Comparison of ENCODE assay signal across 12 cellular contexts in the genomic region with DNA sequence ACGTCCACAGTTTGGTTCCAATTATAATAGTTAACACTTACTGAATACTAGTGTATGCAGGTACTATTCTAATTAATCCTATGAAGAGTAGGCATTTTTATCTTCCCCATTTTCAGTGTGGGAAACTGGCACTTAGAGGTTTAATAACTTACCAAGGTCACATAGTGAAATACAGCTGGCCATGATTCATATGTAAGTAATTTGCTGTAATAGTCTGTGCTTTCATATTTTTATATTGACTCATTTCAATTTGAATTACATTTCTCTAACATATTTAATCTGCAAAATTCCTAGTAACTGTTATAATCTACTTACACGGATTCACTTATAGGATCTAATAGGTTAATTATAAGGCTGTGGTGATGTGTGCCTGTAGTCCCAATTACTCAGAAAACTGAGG. TPM values are rescaled to one million over a fixed set of nuclear protein-coding genes. Genes with fewer than 3 reads are reported as not detected.
DNase-seq lines count a peak whose midpoint lies in the region; ATAC-seq, FAIRE-seq and TF ChIP-seq lines count a peak whose summit lies in the region.
"Had no signal": no experiment of that assay in that cellular context is flagged by ENCODE, and none has a peak within 500 bp of the region (broad histone marks: within the 10 kb centered on the region; RNA-seq: fewer than 3 reads in every experiment).

No MANE protein-coding gene starts in this region.

- TF ChIP-seq CTCF in fibroblast of mammary gland (conservative IDR thresholded peaks at IDR 0.05; ENCODE audit: control insufficient read depth, insufficient read depth, low read depth, low read length) (no peak), ovary (IDR thresholded peaks at IDR 0.05) (no peak), transverse colon (IDR thresholded peaks at IDR 0.05) (no peak), HepG2 (CRISPR knock-in tag; IDR thresholded peaks at IDR 0.05) (no peak)

- CTCF ChIA-PET in HepG2 (lab: Yijun Ruan, JAX; ENCODE audit: low intra/inter-chr PET ratio, low total read pairs) = no interaction called here

- no peak overlapping the region for H3K9ac ChIP-seq in HepG2 (ENCODE audit: insufficient read depth, low read depth, low read length)

- no peaks in the 10 kb centered on the region for H3K79me2 ChIP-seq in HepG2 (ENCODE audit: insufficient read depth, low read length)

- H3K27me3 ChIP-seq in ovary (no peaks in the 10 kb centered on the region), transverse colon (no peaks in the 10 kb centered on the region), HepG2 (ENCODE audit: control insufficient read depth in 1 of 2, insufficient read depth in 2 of 2, low read length in 2 of 2) (no peaks in the 10 kb centered on the region)

- FAIRE-seq in HepG2 (lab: Jason Lieb, UNC) = no peak

- DNase-seq in EH (ENCODE audit: low read depth) (peak; percentile 89), SW 1271 (lab: John Stamatoyannopoulos, UW) (peak; percentile 57 to 92), fibroblast of mammary gland (ENCODE audit: low read depth) (peak; percentile 80), sciatic nerve (ENCODE audit: low spot score) (no peak), ovary (no peak), transverse colon (no peak), HepG2 (ENCODE audit: low spot score) (no peak)
- DNase-seq in activated naive CD4-positive, alpha-beta T cell treated with anti-CD3 and anti-CD28 coated beads, Interleukin-2, amount 50 U/mL, for 16 hours = no peak
- DNase-seq: activated CD4-positive, alpha-beta T cell treated with anti-CD3 and anti-CD28 coated beads for 1 hour; activated effector memory CD4-positive, alpha-beta T cell treated with anti-CD3 and anti-CD28 coated beads, Interleukin-2, amount 50 U/mL, for 16 hours; left ventricle myocardium superior; SIG-M5 had no signal

- no TSS peak for BruUV-seq in HepG2 (replicated peaks; lab: Mats Ljungman, UMichigan)

- no peak overlapping the region for H3K4me2 ChIP-seq in HepG2 (ENCODE audit: low read depth, low read length)

- ATAC-seq in sciatic nerve = peak; percentile 38
- no peak for ATAC-seq in HepG2
- ATAC-seq: left ventricle myocardium superior had no signal

- in situ Hi-C loops in transverse colon (cut with MboI; ENCODE audit: low pct_ligation_motif_present in 1 of 4, low pct_unique_long_range_greater_than_20kb in 1 of 4, low sequenced_read_pairs in 3 of 4) = loop anchor here in 1 of 4 donors (25.0 kb wide), 2 partner anchors 131 to 331 kb away; a partner anchor contains a TSS
- in situ Hi-C loops in HepG2 (cut with HindIII; ENCODE audit: extremely low pct_ligation_motif_present, low pct_unique_long_range_greater_than_20kb) = no loop called here

- H3K36me3 ChIP-seq in ovary (no peaks in the 10 kb centered on the region), transverse colon (peaks cover 0 to 87% (median 24%) of the 10 kb centered on the region in 4 donors), HepG2 (replicated peaks in 1 of 2; ENCODE audit: control insufficient read depth in 1 of 2, insufficient read depth in 2 of 2, low read length in 2 of 2) (peaks cover 18 to 62% of the 10 kb centered on the region in 2 experiments)

- no peak overlapping the region for H3K27ac ChIP-seq in ovary
- no peak overlapping the region for H3K27ac ChIP-seq in transverse colon
- H3K27ac ChIP-seq in HepG2 (ENCODE audit: extremely low read length, insufficient read depth, low read length) = no peak overlapping the region

- H3K4me3 ChIP-seq in fibroblast of mammary gland (ENCODE audit: control insufficient read depth, low read depth, low read length) (no peak overlapping the region), ovary (no peak overlapping the region), transverse colon (no peak overlapping the region), HepG2 (replicated peaks in 1 of 3; ENCODE audit: insufficient read depth in 1 of 3, low read depth in 2 of 3, low read length in 3 of 3) (no peak overlapping the region)

- intact Hi-C loops in sciatic nerve (cut with DNase I) = no loop called here
- intact Hi-C loops in ovary (cut with DNase I) = no loop called here
- intact Hi-C loops in transverse colon (cut with DNase I; ENCODE audit: low total_unique reads) = no loop called here
- intact Hi-C loops in HepG2 (cut with micrococcal nuclease; ENCODE audit: unreplicated experiment) = no loop called here

- 8 to 14% (median 11%) methylated on average over 2 of the region's 2 CpGs for WGBS in ovary, 3 donors
- WGBS in transverse colon (ENCODE audit: low coverage in 1 of 2), 2 donors = 63 to 66% methylated on average over 2 of the region's 2 CpGs
- WGBS in HepG2 (ENCODE audit: low lambda C conversion rate) = 94% methylated on average over 2 of the region's 2 CpGs

- TF ChIP-seq POLR2A in ovary (IDR thresholded peaks at IDR 0.05) (no peak), transverse colon (IDR thresholded peaks at IDR 0.05) (no peak), HepG2 (IDR thresholded peaks at IDR 0.05; ENCODE audit: insufficient read depth in 1 of 2, low read depth in 2 of 2, low read length in 2 of 2) (no peak)

- H3K4me1 ChIP-seq in ovary (ENCODE audit: insufficient read depth) = peaks cover 1% of the 10 kb centered on the region
- H3K4me1 ChIP-seq in transverse colon = no peaks in the 10 kb centered on the region
- H3K4me1 ChIP-seq in HepG2 (ENCODE audit: insufficient read depth, low read length) = peaks cover 4% of the 10 kb centered on the region; the same call in 1 of the 2 replicates

- H4K20me1 ChIP-seq in HepG2 (ENCODE audit: insufficient read depth, low read length) = 0 out of 2 replicates have a peak, but pooled peaks cover 3% of the 10 kb centered on the region

- POLR2A ChIA-PET in HepG2 (lab: Yijun Ruan, JAX) = no interaction called here

- TF ChIP-seq EP300 in ovary (IDR thresholded peaks at IDR 0.05) = no peak
- TF ChIP-seq EP300 in transverse colon (IDR thresholded peaks at IDR 0.05; ENCODE audit: low read depth) = no peak
- no peak for TF ChIP-seq EP300 in HepG2 (IDR thresholded peaks at IDR 0.05; ENCODE audit: low read depth in 2 of 2, low read length in 2 of 2)
- no peak for TF ChIP-seq EP300 in HepG2 (CRISPR knock-in tag; IDR thresholded peaks at IDR 0.05; ENCODE audit: borderline replicate concordance)

- TF ChIP-seq RAD21 in HepG2 (CRISPR knock-in tag; IDR thresholded peaks at IDR 0.05) = no peak

- H3K9me3 ChIP-seq in ovary = no peaks in the 10 kb centered on the region
- no peaks in the 10 kb centered on the region for H3K9me3 ChIP-seq in transverse colon
- H3K9me3 ChIP-seq in HepG2 (ENCODE audit: low read length) = no peaks in the 10 kb centered on the region

- no peak overlapping the region for H2AFZ ChIP-seq in HepG2 (ENCODE audit: low read length)

TF ChIP-seq in HepG2, 621 proteins besides CTCF, POLR2A, EP300 and RAD21:
- TF ChIP-seq, protein P1, sequence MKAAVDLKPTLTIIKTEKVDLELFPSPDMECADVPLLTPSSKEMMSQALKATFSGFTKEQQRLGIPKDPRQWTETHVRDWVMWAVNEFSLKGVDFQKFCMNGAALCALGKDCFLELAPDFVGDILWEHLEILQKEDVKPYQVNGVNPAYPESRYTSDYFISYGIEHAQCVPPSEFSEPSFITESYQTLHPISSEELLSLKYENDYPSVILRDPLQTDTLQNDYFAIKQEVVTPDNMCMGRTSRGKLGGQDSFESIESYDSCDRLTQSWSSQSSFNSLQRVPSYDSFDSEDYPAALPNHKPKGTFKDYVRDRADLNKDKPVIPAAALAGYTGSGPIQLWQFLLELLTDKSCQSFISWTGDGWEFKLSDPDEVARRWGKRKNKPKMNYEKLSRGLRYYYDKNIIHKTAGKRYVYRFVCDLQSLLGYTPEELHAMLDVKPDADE (CRISPR knock-in tag; IDR thresholded peaks at IDR 0.05) = no peak
- TF ChIP-seq, protein P2, sequence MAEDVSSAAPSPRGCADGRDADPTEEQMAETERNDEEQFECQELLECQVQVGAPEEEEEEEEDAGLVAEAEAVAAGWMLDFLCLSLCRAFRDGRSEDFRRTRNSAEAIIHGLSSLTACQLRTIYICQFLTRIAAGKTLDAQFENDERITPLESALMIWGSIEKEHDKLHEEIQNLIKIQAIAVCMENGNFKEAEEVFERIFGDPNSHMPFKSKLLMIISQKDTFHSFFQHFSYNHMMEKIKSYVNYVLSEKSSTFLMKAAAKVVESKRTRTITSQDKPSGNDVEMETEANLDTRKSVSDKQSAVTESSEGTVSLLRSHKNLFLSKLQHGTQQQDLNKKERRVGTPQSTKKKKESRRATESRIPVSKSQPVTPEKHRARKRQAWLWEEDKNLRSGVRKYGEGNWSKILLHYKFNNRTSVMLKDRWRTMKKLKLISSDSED (CRISPR knock-in tag; IDR thresholded peaks at IDR 0.05) = no peak
- TF ChIP-seq WIZ (CRISPR knock-in tag; IDR thresholded peaks at IDR 0.05) = no peak
- no peak for TF ChIP-seq ZNF775 (CRISPR knock-in tag; IDR thresholded peaks at IDR 0.05; ENCODE audit: borderline replicate concordance)

RNA-seq across cellular contexts. Expression of a gene that starts 19.4 kb away (rescaled TPM):
- 86.4 TPM for total RNA-seq in sciatic nerve
- 100 to 1,000 TPM in 2 of 7 donors, 10 to 100 TPM in 5; 37.8 to 160 (median 49.0) TPM for total RNA-seq in ovary
- 10 to 100 TPM; 21.7 to 26.0 TPM for polyA plus RNA-seq in ovary
- 100 to 1,000 TPM in 1 of 4 donors, 10 to 100 TPM in 3; 23.9 to 163 (median 68.3) TPM for total RNA-seq in transverse colon
- total RNA-seq in HepG2 (2016; rRNA removed; fragmentation: Illumina TruSeq; extraction: Trizol) = 94.3 and 100.0 TPM in 2 replicates
- 44.4 and 47.0 TPM in 2 replicates for total RNA-seq in HepG2 (2016; cell fraction: cytosol; rRNA removed; fragmentation: Illumina TruSeq; extraction: Trizol; ENCODE audit: low read depth)
- total RNA-seq in HepG2 (2016; cell fraction: insoluble cytoplasmic fraction; rRNA removed; fragmentation: Illumina TruSeq; extraction: Trizol) = 80.0 and 98.8 TPM in 2 replicates
- total RNA-seq in HepG2 (2016; cell fraction: membrane; rRNA removed; fragmentation: Illumina TruSeq; extraction: Trizol) = 39.1 and 48.0 TPM in 2 replicates
- 107 and 108 TPM in 2 replicates for total RNA-seq in HepG2 (2016; cell fraction: nucleus; rRNA removed; fragmentation: Illumina TruSeq; extraction: Trizol)
- 38.5 and 42.5 TPM in 2 replicates for polyA plus RNA-seq in HepG2 (2011; rRNA removed)
- polyA plus RNA-seq in HepG2 (2011; cell fraction: cytosol; rRNA removed) = 33.9 and 43.3 TPM in 2 replicates
- 25.3 and 31.3 TPM in 2 replicates for polyA plus RNA-seq in HepG2 (2011; cell fraction: nucleus; rRNA removed)
- polyA plus RNA-seq in HepG2 (2012) = 38.3 and 41.2 TPM in 2 replicates
- polyA plus RNA-seq in HepG2 (2016; cell fraction: cytosol; fragmentation: Illumina TruSeq; extraction: Trizol; ENCODE audit: low read depth) = 18.5 and 20.8 TPM in 2 replicates
- polyA plus RNA-seq in HepG2 (2016; cell fraction: insoluble cytoplasmic fraction; fragmentation: Illumina TruSeq; extraction: Trizol; ENCODE audit: low read depth) = 75.5 and 91.3 TPM in 2 replicates
- 22.4 and 26.1 TPM in 2 replicates for polyA plus RNA-seq in HepG2 (2016; cell fraction: membrane; fragmentation: Illumina TruSeq; extraction: Trizol; ENCODE audit: low read depth)
- polyA plus RNA-seq in HepG2 (2016; cell fraction: nucleus; fragmentation: Illumina TruSeq; extraction: Trizol; ENCODE audit: insufficient read depth, low read depth) = 57.1 and 60.1 TPM in 2 replicates
- 72.2 and 141 TPM in 2 replicates for polyA minus RNA-seq in HepG2 (2011; rRNA and poly(A)+ RNA removed; ENCODE audit: low replicate concordance)
- 20.6 and 24.7 TPM in 2 replicates for polyA minus RNA-seq in HepG2 (2011; cell fraction: cytosol; rRNA and poly(A)+ RNA removed)
- polyA minus RNA-seq in HepG2 (2011; cell fraction: nucleus; rRNA and poly(A)+ RNA removed) = 265 and 283 TPM in 2 replicates

Comparison
In these comparisons a context has a peak if more than half of its experiments do, and no peak if none do; other contexts are left out.
1. DNase-seq: peak in EH (single experiment), SW 1271 (2 of 2) and fibroblast of mammary gland (single experiment); none in sciatic nerve (single experiment), ovary (0 of 5), activated naive CD4-positive, alpha-beta T cell treated with anti-CD3 and anti-CD28 coated beads, Interleukin-2, amount 50 U/mL, for 16 hours (single experiment), transverse colon (single experiment) and HepG2 (single experiment).